ENCODE assay signal across 1 cellular context in genomic region chr14:77043177-77043983, GRCh38.
A peak's percentile ranks its signal among the peaks of the same experiment; 100 is the strongest.
TF ChIP-seq lines count a peak whose summit lies in the region.

No MANE protein-coding gene starts in this region.

TF ChIP-seq in SK-N-SH, 30 proteins besides CTCF, POLR2A, EP300 and RAD21 (continued from another document):
- TF ChIP-seq ZBTB33 (IDR thresholded peaks at IDR 0.05; ENCODE audit: borderline replicate concordance, low read depth): peak; percentile 41; the same call in 1 of the 2 replicates
- no peak for TF ChIP-seq NRF1 (IDR thresholded peaks at IDR 0.05; ENCODE audit: low read depth, low read length)
- peak; percentile 49; the same call in 1 of the 2 replicates for TF ChIP-seq RXRA (IDR thresholded peaks at IDR 0.05; ENCODE audit: borderline replicate concordance, low read depth)
- TF ChIP-seq TEAD4 (IDR thresholded peaks at IDR 0.05; ENCODE audit: borderline replicate concordance, insufficient read depth): peak; percentile 71
- TF ChIP-seq RCOR1 (IDR thresholded peaks at IDR 0.05; ENCODE audit: low read length): peak; percentile 56; the same call in 1 of the 2 replicates
- no peak for TF ChIP-seq MAX (IDR thresholded peaks at IDR 0.05; ENCODE audit: low read depth)
- peak; percentile 29 for TF ChIP-seq PBX3 (IDR thresholded peaks at IDR 0.05)
- TF ChIP-seq REST (IDR thresholded peaks at IDR 0.05; ENCODE audit: low read depth, low read length): no peak
- TF ChIP-seq ELF1 (IDR thresholded peaks at IDR 0.05): peak; percentile 53; the same call in 1 of the 2 replicates
- no peak for TF ChIP-seq SMC3 (IDR thresholded peaks at IDR 0.05; ENCODE audit: low read depth, low read length)
- TF ChIP-seq GABPA (IDR thresholded peaks at IDR 0.05; ENCODE audit: low read depth): no peak
- no peak for TF ChIP-seq YY1 (IDR thresholded peaks at IDR 0.05; ENCODE audit: low read depth)
- no peak for TF ChIP-seq GATA2 (CRISPR knock-in tag; IDR thresholded peaks at IDR 0.05)
- TF ChIP-seq POLR2AphosphoS5 (IDR thresholded peaks at IDR 0.05; ENCODE audit: low read depth, low read length): peak; percentile 47; the same call in 1 of the 2 replicates
